Comparison of ENCODE assay signal across 34 cellular contexts in the genomic region with DNA sequence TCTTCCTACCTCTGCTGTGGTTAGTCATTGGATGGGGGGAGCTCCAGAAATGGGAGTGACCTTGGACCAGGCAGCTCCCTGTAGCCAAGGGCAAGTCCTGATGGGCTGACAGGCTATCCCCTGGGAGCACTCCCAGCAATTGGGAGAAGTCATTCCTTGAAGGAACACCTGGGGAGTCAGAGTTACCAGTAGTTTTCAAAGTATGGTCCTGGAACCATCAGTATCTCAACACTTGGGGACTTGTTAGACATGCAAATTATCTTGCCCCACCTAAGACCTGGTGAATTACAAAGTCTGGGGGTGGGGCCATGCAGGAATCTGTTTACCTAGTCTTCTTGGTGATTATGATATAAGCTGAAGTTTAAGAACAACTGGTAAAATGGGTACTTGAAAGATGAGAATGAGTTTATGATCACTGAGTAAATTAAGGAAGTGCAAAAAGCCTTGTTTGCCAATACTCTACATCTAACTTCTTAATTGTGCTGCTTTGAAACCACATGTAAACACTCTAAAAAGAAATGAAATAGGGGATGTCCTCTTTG.
"Had no signal": no experiment of that assay in that cellular context is flagged by ENCODE, and none has a peak within 500 bp of the region (broad histone marks: within the 10 kb centered on the region; RNA-seq: fewer than 3 reads in every experiment).

No MANE protein-coding gene starts in this region.

- H3K4me1 ChIP-seq: ascending aorta, breast epithelium, foreskin keratinocyte, gastrocnemius medialis, heart left ventricle had no signal

- H3K27me3 ChIP-seq: ascending aorta, breast epithelium, cardiac muscle cell, esophagus muscularis mucosa, foreskin keratinocyte, gastrocnemius medialis, heart left ventricle had no signal

- H3K9me3 Mint-ChIP-seq: activated B cell treated with CpG ODN at 0.5 μM for 24 hours; activated CD8-positive, alpha-beta T cell treated with anti-CD3 and anti-CD28 coated beads for 36 hours; brain; T-helper 2 cell treated with Interferon-gamma antibody and Interleukin-4, amounts not matched to agents 5 μg/mL and 100 μg/mL, for 36 hours had no signal

- H3K4me3 ChIP-seq: ascending aorta, breast epithelium, cardiac muscle cell, coronary artery, dorsolateral prefrontal cortex, esophagus muscularis mucosa, gastrocnemius medialis, heart left ventricle had no signal

- H3K4me1 Mint-ChIP-seq: activated B cell treated with CpG ODN at 0.5 μM for 24 hours; activated naive CD4-positive, alpha-beta T cell treated with anti-CD3 and anti-CD28 coated beads, Interleukin-2, amount 10 ng/mL, durations not matched to agents 7 days and 5 days; T-helper 17 cell had no signal

- H3K36me3 Mint-ChIP-seq: brain had no signal

- H3K36me3 ChIP-seq: ascending aorta, breast epithelium, cardiac muscle cell, esophagus muscularis mucosa, gastrocnemius medialis, heart left ventricle, WERI-Rb-1 had no signal

- H3K27ac Mint-ChIP-seq: activated B cell treated with CpG ODN at 0.5 μM for 24 hours; activated CD8-positive, alpha-beta T cell treated with anti-CD3 and anti-CD28 coated beads for 36 hours; activated naive CD4-positive, alpha-beta T cell treated with anti-CD3 and anti-CD28 coated beads, Interleukin-2, amount 10 ng/mL, durations not matched to agents 7 days and 5 days; activated naive CD4-positive, alpha-beta T cell treated with anti-CD3 and anti-CD28 coated beads, Interleukin-2, amount 50 U/mL, for 72 hours; activated naive CD8-positive, alpha-beta T cell treated with anti-CD3 and anti-CD28 coated beads, Interleukin-2, amount 10 ng/mL, durations not matched to agents 7 days and 5 days; activated T-cell treated with anti-CD3 and anti-CD28 coated beads, Interleukin-2, amount 50 U/mL, for 72 hours; brain; dendritic cell treated with granulocyte-macrophage colony-stimulating factor and Interleukin-4, amounts not matched to agents 40 ng/mL and 50 ng/mL, for 4 days; T-helper 17 cell; T-helper 2 cell treated with Interferon-gamma antibody and Interleukin-4, amounts not matched to agents 5 μg/mL and 100 μg/mL, for 36 hours had no signal

- ATAC-seq: activated CD4-positive, CD25-positive, alpha-beta regulatory T cell treated with anti-CD3 and anti-CD28 coated beads, Interleukin-2, amount 50 U/mL, for 24 hours; activated CD8-positive, alpha-beta T cell treated with anti-CD3 and anti-CD28 coated beads for 36 hours; activated naive CD4-positive, alpha-beta T cell treated with anti-CD3 and anti-CD28 coated beads, Interleukin-2, amount 50 U/mL, for 72 hours; activated T-cell treated with anti-CD3 and anti-CD28 coated beads, Interleukin-2, amount 50 U/mL, for 72 hours; foreskin keratinocyte; gastrocnemius medialis; heart left ventricle; T-helper 17 cell had no signal

- H3K4me3 Mint-ChIP-seq: activated B cell treated with CpG ODN at 0.5 μM for 24 hours; activated CD8-positive, alpha-beta T cell treated with anti-CD3 and anti-CD28 coated beads for 36 hours; activated naive CD4-positive, alpha-beta T cell treated with anti-CD3 and anti-CD28 coated beads, Interleukin-2, amount 10 ng/mL, durations not matched to agents 7 days and 5 days; activated naive CD8-positive, alpha-beta T cell treated with anti-CD3 and anti-CD28 coated beads, Interleukin-2, amount 10 ng/mL, durations not matched to agents 7 days and 5 days; activated T-cell treated with anti-CD3 and anti-CD28 coated beads, Interleukin-2, amount 50 U/mL, for 72 hours; brain; dendritic cell treated with granulocyte-macrophage colony-stimulating factor and Interleukin-4, amounts not matched to agents 40 ng/mL and 50 ng/mL, for 4 days; T-helper 17 cell; T-helper 2 cell treated with Interferon-gamma antibody and Interleukin-4, amounts not matched to agents 5 μg/mL and 100 μg/mL, for 36 hours had no signal

- DNase-seq: activated B cell treated with CpG ODN at 0.5 μM for 24 hours; activated CD4-positive, alpha-beta T cell treated with anti-CD3 and anti-CD28 coated beads for 48 hours; activated CD4-positive, alpha-beta T cell treated with anti-CD3 and anti-CD28 coated beads, Interleukin-2, amount 50 U/mL, for 1 hour; activated CD4-positive, alpha-beta T cell treated with anti-CD3 and anti-CD28 coated beads, Interleukin-2, amount 50 U/mL, for 48 hours; activated CD8-positive, alpha-beta memory T cell treated with anti-CD3 and anti-CD28 coated beads for 24 hours; activated CD8-positive, alpha-beta T cell treated with anti-CD3 and anti-CD28 coated beads for 36 hours; activated gamma-delta T cell; activated naive CD4-positive, alpha-beta T cell; activated naive CD4-positive, alpha-beta T cell treated with anti-CD3 and anti-CD28 coated beads, Interleukin-2, amount 10 ng/mL, durations not matched to agents 7 days and 5 days; activated naive CD8-positive, alpha-beta T cell treated with anti-CD3 and anti-CD28 coated beads, Interleukin-2, amount 10 ng/mL, durations not matched to agents 7 days and 5 days; activated T-cell treated with anti-CD3 and anti-CD28 coated beads, Interleukin-2, amount 50 U/mL, for 72 hours; central memory CD4-positive, alpha-beta T cell; cerebellar nuclear complex; dorsolateral prefrontal cortex; effector memory CD4-positive, alpha-beta T cell; erythroblast; foreskin keratinocyte; gastrocnemius medialis; glutamatergic neuron; heart left ventricle; T-helper 1 cell; T-helper 17 cell; T1000; WERI-Rb-1 had no signal

- H3K27ac ChIP-seq: ascending aorta, breast epithelium, cardiac muscle cell, coronary artery, dorsolateral prefrontal cortex, esophagus muscularis mucosa, foreskin keratinocyte, gastrocnemius medialis, heart left ventricle, WERI-Rb-1 had no signal

- H3K27me3 Mint-ChIP-seq: activated B cell treated with CpG ODN at 0.5 μM for 24 hours; activated CD8-positive, alpha-beta T cell treated with anti-CD3 and anti-CD28 coated beads for 36 hours; activated naive CD4-positive, alpha-beta T cell treated with anti-CD3 and anti-CD28 coated beads, Interleukin-2, amount 10 ng/mL, durations not matched to agents 7 days and 5 days; activated naive CD8-positive, alpha-beta T cell treated with anti-CD3 and anti-CD28 coated beads, Interleukin-2, amount 10 ng/mL, durations not matched to agents 7 days and 5 days; brain; dendritic cell treated with granulocyte-macrophage colony-stimulating factor and Interleukin-4, amounts not matched to agents 40 ng/mL and 50 ng/mL, for 4 days; T-helper 17 cell had no signal

- H3K9me3 ChIP-seq: ascending aorta, breast epithelium, esophagus muscularis mucosa, gastrocnemius medialis, heart left ventricle had no signal
